19 cellular contexts compared by ENCODE assay signal in the genomic region with DNA sequence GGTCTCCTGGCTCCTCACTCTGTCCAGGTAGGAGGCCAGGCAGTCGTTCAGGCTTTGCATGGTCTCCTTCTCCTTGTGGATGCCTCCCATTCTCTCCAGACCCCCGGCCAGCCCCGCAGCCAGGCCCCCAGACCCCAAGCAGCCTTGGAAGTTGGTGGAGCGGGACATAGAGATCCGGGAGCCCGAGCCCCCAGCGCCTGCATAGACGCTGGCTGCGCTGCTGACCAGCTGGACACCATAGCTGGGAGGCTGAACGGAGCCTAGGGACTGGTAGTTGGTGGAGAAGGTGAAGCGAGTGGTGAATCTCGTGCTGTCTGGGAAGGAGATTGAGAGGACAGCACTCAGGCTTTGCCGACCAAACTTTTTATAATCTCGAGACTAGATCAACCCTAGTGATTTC. TPM values are rescaled to one million over a fixed set of nuclear protein-coding genes. Genes with fewer than 3 reads are reported as not detected.
A peak's percentile ranks its signal among the peaks of the same experiment; 100 is the strongest.
DNase-seq lines count a peak whose midpoint lies in the region; ATAC-seq and TF ChIP-seq lines count a peak whose summit lies in the region.
"Had no signal": no experiment of that assay in that cellular context is flagged by ENCODE, and none has a peak within 500 bp of the region (broad histone marks: within the 10 kb centered on the region; RNA-seq: fewer than 3 reads in every experiment).

No MANE protein-coding gene starts in this region.

- H3K27me3 ChIP-seq in Karpas-422 (ENCODE audit: low read length) (no peaks in the 10 kb centered on the region), Panc1 (ENCODE audit: control insufficient read depth, insufficient read depth, low read length) (no peaks in the 10 kb centered on the region), esophagus muscularis mucosa (no peaks in the 10 kb centered on the region), WERI-Rb-1 (ENCODE audit: insufficient read depth, low read depth, severe bottlenecking) (peaks cover 36% of the 10 kb centered on the region)

- no peaks in the 10 kb centered on the region for H3K36me3 ChIP-seq in Karpas-422 (ENCODE audit: insufficient read depth, low read length)
- H3K36me3 ChIP-seq in Panc1 (ENCODE audit: control insufficient read depth, insufficient read depth, low read length), result no peaks in the 10 kb centered on the region
- H3K36me3 ChIP-seq in esophagus muscularis mucosa, result no peaks in the 10 kb centered on the region
- H3K36me3 ChIP-seq in WERI-Rb-1, result no peaks in the 10 kb centered on the region

- no peak overlapping the region for H3K27ac Mint-ChIP-seq in type B pancreatic cell
- H3K27ac Mint-ChIP-seq: CD4-positive, CD25-positive, alpha-beta regulatory T cell; CD8-positive, alpha-beta T cell had no signal

- no peak overlapping the region for H3K4me3 Mint-ChIP-seq in type B pancreatic cell
- H3K4me3 Mint-ChIP-seq: CD4-positive, CD25-positive, alpha-beta regulatory T cell; CD8-positive, alpha-beta T cell had no signal

- no TSS peak for BruUV-seq in Panc1 (replicated peaks; lab: Mats Ljungman, UMichigan)

- no peaks in the 10 kb centered on the region for H3K9me3 ChIP-seq in Karpas-422 (ENCODE audit: low read length)
- H3K9me3 ChIP-seq in Panc1 (ENCODE audit: control insufficient read depth, insufficient read depth, low read depth, low read length), result no peaks in the 10 kb centered on the region
- no peaks in the 10 kb centered on the region for H3K9me3 ChIP-seq in esophagus muscularis mucosa
- no peaks in the 10 kb centered on the region for H3K9me3 ChIP-seq in WERI-Rb-1 (ENCODE audit: severe bottlenecking)
- H3K9me3 ChIP-seq: Caco-2 had no signal

- intact Hi-C loops in Panc1 (cut with micrococcal nuclease; ENCODE audit: unreplicated experiment), result no loop called here
- intact Hi-C loops in esophagus muscularis mucosa (cut with DNase I), result no loop called here

- H3K4me2 ChIP-seq in Karpas-422 (ENCODE audit: low read depth, low read length, poor library complexity, severe bottlenecking), result peak overlapping the region; percentile 31

- TF ChIP-seq POLR2A in esophagus muscularis mucosa (IDR thresholded peaks at IDR 0.05; ENCODE audit: low read depth), result no peak

- CTCF ChIA-PET in Panc1 (lab: Charles Lee), result no interaction called here

- no peak overlapping the region for H3K27ac ChIP-seq in Karpas-422 (ENCODE audit: low read length)
- peak overlapping the region; percentile 76; the same call in 1 of the 2 replicates for H3K27ac ChIP-seq in Panc1 (ENCODE audit: low read length)
- no peak overlapping the region for H3K27ac ChIP-seq in esophagus muscularis mucosa (replicated peaks in 1 of 4)
- H3K27ac ChIP-seq in WERI-Rb-1, result no peak overlapping the region
- H3K27ac ChIP-seq: C4-2B had no signal

- H3K4me1 ChIP-seq in Karpas-422 (ENCODE audit: low read length) (peaks cover 27% of the 10 kb centered on the region), Panc1 (ENCODE audit: control insufficient read depth, insufficient read depth, low read length) (no peaks in the 10 kb centered on the region), esophagus muscularis mucosa (no peaks in the 10 kb centered on the region)
- H3K4me1 ChIP-seq: Caco-2 had no signal

- no peak for DNase-seq in Karpas-422
- DNase-seq in Panc1 (ENCODE audit: low read depth, low spot score), result no peak
- peak; percentile 80 for DNase-seq in esophagus muscularis mucosa (ENCODE audit: extremely low spot score)
- peak; percentile 61 for DNase-seq in type B pancreatic cell (ENCODE audit: extremely low spot score, unreplicated experiment)
- no peak for DNase-seq in Kasumi-1 (lab: John Stamatoyannopoulos, UW)
- DNase-seq in WERI-Rb-1, result no peak
- DNase-seq in activated CD4-positive, alpha-beta T cell treated with anti-CD3 and anti-CD28 coated beads for 48 hours, result no peak
- DNase-seq: Caco-2; CD4-positive, CD25-positive, alpha-beta regulatory T cell; CD8-positive, alpha-beta T cell; DMS153; DND-41; H7; HCEC 1CT had no signal

- no peaks in the 10 kb centered on the region for H3K9me2 ChIP-seq in Karpas-422 (replicated peaks; ENCODE audit: insufficient read depth, low read length)

- no peak overlapping the region for H2AFZ ChIP-seq in Karpas-422 (ENCODE audit: low read length)

- no peak for ATAC-seq in Panc1
- ATAC-seq: CD8-positive, alpha-beta T cell had no signal

- H4K20me1 ChIP-seq in Karpas-422 (ENCODE audit: insufficient read depth, low read depth, low read length), result no peaks in the 10 kb centered on the region

- in situ Hi-C loops in Panc1 (cut with HindIII; ENCODE audit: low pct_unique_long_range_greater_than_20kb, low sequenced_read_pairs), result no loop called here

- no peaks in the 10 kb centered on the region for H3K4me1 Mint-ChIP-seq in type B pancreatic cell (ENCODE audit: unreplicated experiment)
- H3K4me1 Mint-ChIP-seq: CD4-positive, CD25-positive, alpha-beta regulatory T cell had no signal

- H3K9me3 Mint-ChIP-seq in type B pancreatic cell, result no peaks in the 10 kb centered on the region
- H3K9me3 Mint-ChIP-seq: CD4-positive, CD25-positive, alpha-beta regulatory T cell; CD8-positive, alpha-beta T cell had no signal

- H3K79me2 ChIP-seq in Karpas-422 (ENCODE audit: low read length), result no peaks in the 10 kb centered on the region

- WGBS in esophagus muscularis mucosa, result 90% methylated on average over 14 of the region's 14 CpGs

- H3K36me3 Mint-ChIP-seq in type B pancreatic cell, result no peaks in the 10 kb centered on the region
- H3K36me3 Mint-ChIP-seq: CD4-positive, CD25-positive, alpha-beta regulatory T cell; CD8-positive, alpha-beta T cell had no signal

- H3K4me3 ChIP-seq in Karpas-422 (ENCODE audit: low read length) (no peak overlapping the region), Panc1 (ENCODE audit: low read depth in 2 of 2, low read length in 2 of 2) (no peak overlapping the region), esophagus muscularis mucosa (no peak overlapping the region), WERI-Rb-1 (ENCODE audit: low read depth, low read length) (no peak overlapping the region)

- peaks cover 5% of the 10 kb centered on the region for H3K27me3 Mint-ChIP-seq in type B pancreatic cell

- H3K9ac ChIP-seq in Karpas-422 (ENCODE audit: low read length), result no peak overlapping the region

- POLR2A ChIA-PET in Panc1 (lab: Charles Lee), result interaction anchor here (0.6 kb wide), 1 partner anchor 42 kb away, joined by 3 read pairs; no protein-coding TSS in a partner anchor

- TF ChIP-seq CTCF in Panc1 (IDR thresholded peaks at IDR 0.05), result no peak
- TF ChIP-seq CTCF in esophagus muscularis mucosa (IDR thresholded peaks at IDR 0.05), result no peak
- TF ChIP-seq CTCF in type B pancreatic cell (conservative IDR thresholded peaks at IDR 0.05), result no peak
- no peak for TF ChIP-seq CTCF in WERI-Rb-1 (IDR thresholded peaks at IDR 0.05; ENCODE audit: low read depth, low read length)

- TF ChIP-seq EP300 in esophagus muscularis mucosa (IDR thresholded peaks at IDR 0.05), result no peak

RNA-seq across cellular contexts. Expression of gene FOXI1, which starts 35.9 kb away (rescaled TPM):
- 0.07 TPM in 1 of 2 replicates, not detected in the other for total RNA-seq in Karpas-422 (2014; rRNA removed; shearing (Covaris generic); ENCODE audit: low replicate concordance)
- total RNA-seq in Panc1 (2021; ENCODE audit: unreplicated experiment), result 0.44 TPM
- polyA plus RNA-seq in Panc1 (2012; ENCODE audit: insufficient read length), result 0.47 TPM
- not detected for total RNA-seq in esophagus muscularis mucosa
- not detected in 2 replicates for total RNA-seq in type B pancreatic cell (ENCODE audit: low replicate concordance)
- total RNA-seq: A172; A673; CD4-positive, CD25-positive, alpha-beta regulatory T cell; CD8-positive, alpha-beta T cell; H1 had no signal
- polyA plus RNA-seq: BJ; CD4-positive, CD25-positive, alpha-beta regulatory T cell; H1 had no signal

Comparison
In these comparisons a context has a peak if more than half of its experiments do, and no peak if none do; other contexts are left out.
1. DNase-seq: peak in esophagus muscularis mucosa (single experiment) and type B pancreatic cell (single experiment); none in Karpas-422 (single experiment), Panc1 (single experiment), Kasumi-1 (0 of 2), WERI-Rb-1 (single experiment) and activated CD4-positive, alpha-beta T cell treated with anti-CD3 and anti-CD28 coated beads for 48 hours (single experiment).